In the genomic region with DNA sequence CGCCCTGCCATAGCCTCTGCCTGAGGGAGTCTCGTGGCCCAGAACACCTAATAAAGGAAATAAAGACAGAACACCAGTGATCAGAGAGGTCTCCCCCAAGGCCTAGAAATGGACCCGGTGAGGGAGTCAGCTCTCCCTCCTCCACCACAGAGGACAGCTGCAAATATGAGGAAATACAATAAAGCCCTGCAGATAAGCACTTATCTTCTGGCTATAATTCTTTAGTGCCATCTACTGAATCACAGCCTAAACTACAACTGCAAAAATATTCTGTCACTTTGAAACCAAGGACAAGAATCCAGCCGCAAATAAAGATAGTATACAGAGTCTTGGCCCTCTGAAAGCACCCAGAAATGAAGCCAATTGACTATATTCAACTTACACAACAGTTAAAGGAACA, we compare ENCODE assay signal across 13 cellular contexts. TPM values are rescaled to one million over a fixed set of nuclear protein-coding genes. Genes with fewer than 3 reads are reported as not detected.
DNase-seq lines count a peak whose midpoint lies in the region; ATAC-seq, FAIRE-seq and TF ChIP-seq lines count a peak whose summit lies in the region.
"Had no signal": no experiment of that assay in that cellular context is flagged by ENCODE, and none has a peak within 500 bp of the region (broad histone marks: within the 10 kb centered on the region; RNA-seq: fewer than 3 reads in every experiment).

No MANE protein-coding gene starts in this region.

- FAIRE-seq in urothelium cell line (lab: Jason Lieb, UNC), result no peak

- CTCF ChIA-PET in A673 (lab: Charles Lee), result interaction anchor here (0.6 kb wide), 1 partner anchor 407 kb away, joined by 8 read pairs; no protein-coding TSS in a partner anchor

- H3K27ac ChIP-seq in A673 (ENCODE audit: low read depth, low read length, poor library complexity, severe bottlenecking) (no peak overlapping the region), GM23248 (no peak overlapping the region), prostate gland (no peak overlapping the region)
- H3K27ac ChIP-seq: lower lobe of right lung, tibial nerve had no signal

- H3K27me3 ChIP-seq in A673 (replicated peaks; ENCODE audit: insufficient read depth, low read depth, low read length, poor library complexity) (no peaks in the 10 kb centered on the region), GM23248 (replicated peaks; ENCODE audit: insufficient read depth) (no peaks in the 10 kb centered on the region), prostate gland (replicated peaks; ENCODE audit: insufficient read depth) (no peaks in the 10 kb centered on the region)
- H3K27me3 ChIP-seq: tibial nerve had no signal

- H3K36me3 Mint-ChIP-seq in activated naive CD8-positive, alpha-beta T cell treated with anti-CD3 and anti-CD28 coated beads for 36 hours, result no peaks in the 10 kb centered on the region

- no peaks in the 10 kb centered on the region for H4K20me1 ChIP-seq in GM23248 (ENCODE audit: insufficient read depth)

- WGBS in GM23248 (ENCODE audit: low coverage in 1 of 2, low lambda C conversion rate in 2 of 2, missing lambda C conversion rate in 2 of 2), 2 experiments, result 88 to 92% methylated on average over 4 of the region's 4 CpGs
- WGBS in prostate gland, result 88% methylated on average over 4 of the region's 4 CpGs

- no peak overlapping the region for H3K4me2 ChIP-seq in GM23248 (ENCODE audit: unreplicated experiment)

- H3K9me3 ChIP-seq in A673 (ENCODE audit: low read depth, low read length, poor library complexity, severe bottlenecking), result peaks cover 9% of the 10 kb centered on the region
- no peaks in the 10 kb centered on the region for H3K9me3 ChIP-seq in GM23248 (ENCODE audit: low read depth)
- no peaks in the 10 kb centered on the region for H3K9me3 ChIP-seq in prostate gland

- H3K4me1 ChIP-seq in A673 (ENCODE audit: insufficient read depth, low read length, poor library complexity, severe bottlenecking), result no peaks in the 10 kb centered on the region
- H3K4me1 ChIP-seq in GM23248 (ENCODE audit: insufficient read depth), result peaks cover 19% of the 10 kb centered on the region
- no peaks in the 10 kb centered on the region for H3K4me1 ChIP-seq in prostate gland (replicated peaks)
- H3K4me1 ChIP-seq: lower lobe of right lung, tibial nerve had no signal

- DNase-seq in A673 (ENCODE audit: low spot score), result peak; percentile 29
- peak; percentile 17 for DNase-seq in GM23248
- peak; percentile 0 for DNase-seq in NOMO-1 treated with dmso at 0.1 percent for 144 hours (lab: John Stamatoyannopoulos, UW; ENCODE audit: unreplicated experiment)
- peak; percentile 18 for DNase-seq in dermis blood vessel endothelial cell
- DNase-seq in urothelium cell line (ENCODE audit: low spot score), result no peak
- DNase-seq in prostate gland (ENCODE audit: low spot score), result no peak
- DNase-seq in activated naive CD8-positive, alpha-beta T cell treated with anti-CD3 and anti-CD28 coated beads for 36 hours, result no peak
- DNase-seq: lower lobe of right lung; NCI-H2029; stimulated activated CD4-positive, alpha-beta T cell treated with anti-CD3 and anti-CD28 coated beads, Interleukin-15, amount 100 ng/mL, for 24 hours had no signal

- H3K27ac Mint-ChIP-seq in activated naive CD8-positive, alpha-beta T cell treated with anti-CD3 and anti-CD28 coated beads for 36 hours, result no peak overlapping the region

- peak; percentile 58 for TF ChIP-seq CTCF in A673 (conservative IDR thresholded peaks at IDR 0.05; ENCODE audit: low read depth, low read length)
- TF ChIP-seq CTCF in prostate gland (IDR thresholded peaks at IDR 0.05), result no peak

- ATAC-seq in GM19035 (IDR thresholded peaks at IDR 0.05; ENCODE audit: unreplicated experiment), result no peak
- ATAC-seq: lower lobe of right lung had no signal

- TF ChIP-seq POLR2A in prostate gland (IDR thresholded peaks at IDR 0.05), result no peak

- H3K4me3 ChIP-seq in A673 (ENCODE audit: low read depth, low read length, poor library complexity, severe bottlenecking) (no peak overlapping the region), GM23248 (no peak overlapping the region), prostate gland (no peak overlapping the region)
- H3K4me3 ChIP-seq: lower lobe of right lung, tibial nerve had no signal

- H3K9ac ChIP-seq in GM23248, result no peak overlapping the region

- H2AFZ ChIP-seq in GM23248, result no peak overlapping the region

- in situ Hi-C loops in GM23248 (cut with MboI), result no loop called here

- peaks cover 21% of the 10 kb centered on the region for H3K9me3 Mint-ChIP-seq in activated naive CD8-positive, alpha-beta T cell treated with anti-CD3 and anti-CD28 coated beads for 36 hours

- intact Hi-C loops in A673 (cut with micrococcal nuclease; ENCODE audit: unreplicated experiment) (loop anchor here (2.0 kb wide), 1 partner anchor 177 kb away; no protein-coding TSS in a partner anchor), prostate gland (cut with DNase I) (no loop called here)

- no peaks in the 10 kb centered on the region for H3K79me2 ChIP-seq in GM23248 (ENCODE audit: insufficient read depth)

- H3K4me3 Mint-ChIP-seq in activated naive CD8-positive, alpha-beta T cell treated with anti-CD3 and anti-CD28 coated beads for 36 hours, result no peak overlapping the region

- no peaks in the 10 kb centered on the region for H3K4me1 Mint-ChIP-seq in activated naive CD8-positive, alpha-beta T cell treated with anti-CD3 and anti-CD28 coated beads for 36 hours

- no peaks in the 10 kb centered on the region for H3K27me3 Mint-ChIP-seq in activated naive CD8-positive, alpha-beta T cell treated with anti-CD3 and anti-CD28 coated beads for 36 hours

- BruUV-seq in A673 (replicated peaks; lab: Mats Ljungman, UMichigan), result no TSS peak

- H3K36me3 ChIP-seq in A673 (ENCODE audit: insufficient read depth, low read length, poor library complexity, severe bottlenecking) (no peaks in the 10 kb centered on the region), GM23248 (ENCODE audit: low read depth) (no peaks in the 10 kb centered on the region), prostate gland (no peaks in the 10 kb centered on the region)
- H3K36me3 ChIP-seq: lower lobe of right lung, tibial nerve had no signal

- peaks cover 6% of the 10 kb centered on the region; the same call in 1 of the 2 replicates for H3F3A ChIP-seq in GM23248 (ENCODE audit: insufficient read depth)

- POLR2A ChIA-PET in A673 (lab: Charles Lee; ENCODE audit: low non-redundant PET), result no interaction called here

- no peaks in the 10 kb centered on the region for H3K9me2 ChIP-seq in GM23248 (ENCODE audit: insufficient read depth)

RNA-seq across cellular contexts. Expression of gene TACR1, which starts 42.4 kb away (rescaled TPM):
- total RNA-seq in A673 (2021), result not detected in 2 replicates
- 0.11 and 0.13 TPM in 2 replicates for total RNA-seq in GM23248 (2014; rRNA removed; shearing (Covaris generic))
- 0.05 and 0.65 TPM in 2 replicates for polyA plus RNA-seq in GM23248 (2016; fragmentation: Nextera tagmentation; extraction: Ambion mirVana)
- not detected in 2 replicates for total RNA-seq in dermis blood vessel endothelial cell
- 1 to 10 TPM; 2.7 to 4.2 TPM for total RNA-seq in prostate gland
- total RNA-seq in activated naive CD8-positive, alpha-beta T cell treated with anti-CD3 and anti-CD28 coated beads for 36 hours, result not detected
- total RNA-seq: activated CD8-positive, alpha-beta memory T cell treated with anti-CD3 and anti-CD28 coated beads for 36 hours had no signal

Comparison
In these comparisons a context has a peak if more than half of its experiments do, and no peak if none do; other contexts are left out.
1. DNase-seq: peak in A673 (single experiment), GM23248 (single experiment), NOMO-1 treated with dmso at 0.1 percent for 144 hours (single experiment) and dermis blood vessel endothelial cell (single experiment); none in urothelium cell line (single experiment), prostate gland (single experiment) and activated naive CD8-positive, alpha-beta T cell treated with anti-CD3 and anti-CD28 coated beads for 36 hours (single experiment).